Comparison of ENCODE assay signal across 8 cellular contexts in genomic region chrX:45743081-45743533, GRCh38.
A peak's percentile ranks its signal among the peaks of the same experiment; 100 is the strongest.
DNase-seq lines count a peak whose midpoint lies in the region; ATAC-seq, FAIRE-seq and TF ChIP-seq lines count a peak whose summit lies in the region.

No MANE protein-coding gene starts in this region.

- no peak overlapping the region for H2AFZ ChIP-seq in H1 (ENCODE audit: low read length)

- H2BK15ac ChIP-seq in H1 (ENCODE audit: low read length): no peak overlapping the region

- H3K4me1 ChIP-seq in H1 (replicated peaks in 1 of 4; ENCODE audit: control insufficient read depth in 3 of 4, insufficient read depth in 4 of 4, low read length in 3 of 4) (no peaks in the 10 kb centered on the region), upper lobe of right lung (peaks cover 3% of the 10 kb centered on the region)

- no peaks in the 10 kb centered on the region for H4K20me1 ChIP-seq in H1 (replicated peaks in 1 of 2; ENCODE audit: control insufficient read depth in 1 of 2, insufficient read depth in 2 of 2, low read length in 2 of 2)

- H2BK5ac ChIP-seq in H1 (ENCODE audit: low read depth, low read length): no peak overlapping the region

- POLR2A ChIA-PET in activated naive CD8-positive, alpha-beta T cell treated with anti-CD3 and anti-CD28 coated beads, Interleukin-2, amount 10 ng/mL, durations not matched to agents 7 days and 5 days (lab: Charles Lee): no interaction called here
- POLR2A ChIA-PET in H1 (lab: Charles Lee; ENCODE audit: partially characterized antibody): interaction anchor here (0.9 to 1.1 kb wide), 2 partner anchors 20 to 32 kb away, joined by 3 read pairs; no protein-coding TSS in a partner anchor

- no peak overlapping the region for H3K4me2 ChIP-seq in H1 (ENCODE audit: insufficient read depth in 1 of 2, low read depth in 2 of 2, low read length in 2 of 2)

- H3K27ac Mint-ChIP-seq in activated naive CD8-positive, alpha-beta T cell treated with anti-CD3 and anti-CD28 coated beads, Interleukin-2, amount 10 ng/mL, durations not matched to agents 7 days and 5 days: peak overlapping the region; percentile 25
- H3K27ac Mint-ChIP-seq in activated naive CD8-positive, alpha-beta T cell treated with anti-CD3 and anti-CD28 coated beads for 36 hours: no peak overlapping the region

- H2BK20ac ChIP-seq in H1 (ENCODE audit: low read length): no peak overlapping the region

- H3K23ac ChIP-seq in H1 (ENCODE audit: insufficient read length): no peak overlapping the region

- no peak overlapping the region for H2AK5ac ChIP-seq in H1 (ENCODE audit: low read depth, low read length)

- H3K9me3 ChIP-seq in H1 (ENCODE audit: insufficient read depth in 2 of 2, low read depth in 1 of 2, low read length in 1 of 2) (no peaks in the 10 kb centered on the region), upper lobe of right lung (no peaks in the 10 kb centered on the region)

- no peak for DNase-seq in activated naive CD8-positive, alpha-beta T cell treated with anti-CD3 and anti-CD28 coated beads, Interleukin-2, amount 10 ng/mL, durations not matched to agents 7 days and 5 days
- DNase-seq in activated naive CD8-positive, alpha-beta T cell treated with anti-CD3 and anti-CD28 coated beads for 36 hours: no peak
- DNase-seq in NCI-H69 (lab: John Stamatoyannopoulos, UW) (peak; percentile 2), H1 (ENCODE audit: low read depth in 1 of 2, low spot score in 2 of 2) (no peak), upper lobe of right lung (no peak), NCI-H1436 (lab: John Stamatoyannopoulos, UW) (no peak), DMS79 treated with DMSO at 0.1 percent for 48 hours (lab: John Stamatoyannopoulos, UW) (no peak)

- no peak overlapping the region for H4K91ac ChIP-seq in H1 (replicated peaks; ENCODE audit: insufficient read length, low read length)

- H2BK12ac ChIP-seq in H1 (ENCODE audit: low read depth, low read length): no peak overlapping the region

- TF ChIP-seq RAD21 in H1 (IDR thresholded peaks at IDR 0.05 in 1 of 2, conservative IDR thresholded peaks at IDR 0.05 in 1 of 2; ENCODE audit: low read depth in 2 of 2, low read length in 2 of 2): peak; percentile 26 to 47; a peak in 2 of 4 replicates

- H3K4me3 ChIP-seq in H1 (ENCODE audit: extremely low read depth in 1 of 4, insufficient read depth in 2 of 4, low read depth in 3 of 4, low read length in 4 of 4) (no peak overlapping the region), upper lobe of right lung (no peak overlapping the region)

- no peak overlapping the region for H3K9ac ChIP-seq in H1 (replicated peaks in 1 of 4; ENCODE audit: extremely low read depth in 1 of 4, low read depth in 3 of 4, low read length in 3 of 4)

- no peaks in the 10 kb centered on the region for H3K79me2 ChIP-seq in H1 (ENCODE audit: control insufficient read depth in 1 of 2, insufficient read depth in 2 of 2, low read length in 2 of 2)

- H3K27ac ChIP-seq in H1 (ENCODE audit: low read depth, low read length): no peak overlapping the region
- H3K27ac ChIP-seq in upper lobe of right lung: no peak overlapping the region

- no peak for TF ChIP-seq EP300 in H1 (IDR thresholded peaks at IDR 0.05; ENCODE audit: borderline replicate concordance in 1 of 2, low read depth in 2 of 2, low read length in 2 of 2)

- no peak overlapping the region for H3K4ac ChIP-seq in H1 (replicated peaks; ENCODE audit: insufficient read length, low read depth, low read length)

- TF ChIP-seq POLR2A in H1 (IDR thresholded peaks at IDR 0.05; ENCODE audit: control extremely low read depth in 1 of 2, low read depth in 2 of 2, low read length in 2 of 2): peak in 1 of 2 experiments; percentile 55; a peak in 1 of 3 replicates

- WGBS in H1 (ENCODE audit: extremely low coverage in 1 of 2, insufficient coverage in 1 of 2, insufficient read length in 1 of 2, insufficient replicate concordance in 2 of 2, low coverage in 1 of 2, low lambda C conversion rate in 2 of 2, missing lambda C conversion rate in 1 of 2), 2 experiments: 81% methylated on average over 4 of the region's 5 CpGs; no CpG with 5 or more reads in 1 of the 2 experiments

- H3K4me3 Mint-ChIP-seq in activated naive CD8-positive, alpha-beta T cell treated with anti-CD3 and anti-CD28 coated beads, Interleukin-2, amount 10 ng/mL, durations not matched to agents 7 days and 5 days: no peak overlapping the region
- no peak overlapping the region for H3K4me3 Mint-ChIP-seq in activated naive CD8-positive, alpha-beta T cell treated with anti-CD3 and anti-CD28 coated beads for 36 hours

- H3K14ac ChIP-seq in H1 (ENCODE audit: insufficient read length): no peak overlapping the region

- H3K23me2 ChIP-seq in H1 (ENCODE audit: low read depth, low read length): no peaks in the 10 kb centered on the region

- no peak overlapping the region for H2BK120ac ChIP-seq in H1 (replicated peaks; ENCODE audit: low read depth, low read length)

- H3K27me3 Mint-ChIP-seq in activated naive CD8-positive, alpha-beta T cell treated with anti-CD3 and anti-CD28 coated beads, Interleukin-2, amount 10 ng/mL, durations not matched to agents 7 days and 5 days: no peaks in the 10 kb centered on the region
- no peaks in the 10 kb centered on the region for H3K27me3 Mint-ChIP-seq in activated naive CD8-positive, alpha-beta T cell treated with anti-CD3 and anti-CD28 coated beads for 36 hours

- peak; percentile 50 for ATAC-seq in activated naive CD8-positive, alpha-beta T cell treated with anti-CD3 and anti-CD28 coated beads, Interleukin-2, amount 10 ng/mL, durations not matched to agents 7 days and 5 days (ENCODE audit: low read depth)
- ATAC-seq in upper lobe of right lung (peak; percentile 50), HG02678 (IDR thresholded peaks at IDR 0.05; ENCODE audit: unreplicated experiment) (no peak)

- peaks cover 3% of the 10 kb centered on the region for H3K4me1 Mint-ChIP-seq in activated naive CD8-positive, alpha-beta T cell treated with anti-CD3 and anti-CD28 coated beads, Interleukin-2, amount 10 ng/mL, durations not matched to agents 7 days and 5 days
- peaks cover 2% of the 10 kb centered on the region for H3K4me1 Mint-ChIP-seq in activated naive CD8-positive, alpha-beta T cell treated with anti-CD3 and anti-CD28 coated beads for 36 hours

- no peaks in the 10 kb centered on the region for H3K27me3 ChIP-seq in H1 (replicated peaks in 1 of 4; ENCODE audit: control insufficient read depth in 3 of 4, extremely low read depth in 1 of 4, insufficient read depth in 3 of 4, low read length in 3 of 4)
- H3K27me3 ChIP-seq in upper lobe of right lung: no peaks in the 10 kb centered on the region

- H3K18ac ChIP-seq in H1 (ENCODE audit: extremely low read depth, low read length): no peak overlapping the region

- no peaks in the 10 kb centered on the region for H3K9me3 Mint-ChIP-seq in activated naive CD8-positive, alpha-beta T cell treated with anti-CD3 and anti-CD28 coated beads, Interleukin-2, amount 10 ng/mL, durations not matched to agents 7 days and 5 days
- no peaks in the 10 kb centered on the region for H3K9me3 Mint-ChIP-seq in activated naive CD8-positive, alpha-beta T cell treated with anti-CD3 and anti-CD28 coated beads for 36 hours

- no peak overlapping the region for H4K8ac ChIP-seq in H1 (ENCODE audit: extremely low read depth, insufficient read depth, low read length)

- TF ChIP-seq CTCF in H1 (IDR thresholded peaks at IDR 0.05; ENCODE audit: control extremely low read depth in 1 of 3, insufficient read depth in 1 of 3, low read depth in 1 of 3, low read length in 3 of 3) (peak; percentile 9 to 50 (median 30); a peak in 3 of 4 replicates), upper lobe of right lung (IDR thresholded peaks at IDR 0.05) (no peak)

- peak; percentile 83 for FAIRE-seq in H1 (lab: Jason Lieb, UNC)

- intact Hi-C loops in upper lobe of right lung (cut with DNase I): no loop called here

- CTCF ChIA-PET in H1 (lab: Charles Lee; ENCODE audit: partially characterized antibody): interaction anchor here (1.0 kb wide), 1 partner anchor 28 kb away, joined by 3 read pairs; no protein-coding TSS in a partner anchor

- H3K36me3 Mint-ChIP-seq in activated naive CD8-positive, alpha-beta T cell treated with anti-CD3 and anti-CD28 coated beads, Interleukin-2, amount 10 ng/mL, durations not matched to agents 7 days and 5 days: peaks cover 17% of the 10 kb centered on the region
- peaks cover 33% of the 10 kb centered on the region for H3K36me3 Mint-ChIP-seq in activated naive CD8-positive, alpha-beta T cell treated with anti-CD3 and anti-CD28 coated beads for 36 hours

- peaks cover 0 to 33% (median 8%) of the 10 kb centered on the region in 4 experiments; a peak in 4 of 8 replicates for H3K36me3 ChIP-seq in H1 (ENCODE audit: control insufficient read depth in 2 of 4, insufficient read depth in 4 of 4, low read length in 3 of 4)
- peaks cover 7% of the 10 kb centered on the region for H3K36me3 ChIP-seq in upper lobe of right lung

- no peak overlapping the region for H4K5ac ChIP-seq in H1 (ENCODE audit: insufficient read length, low read depth, low read length)

- no peak overlapping the region for H3K56ac ChIP-seq in H1 (replicated peaks; ENCODE audit: insufficient read length, low read depth, low read length)

- H3K79me1 ChIP-seq in H1 (ENCODE audit: low read depth, low read length): no peaks in the 10 kb centered on the region

TF ChIP-seq in H1, 55 proteins besides CTCF, POLR2A, EP300 and RAD21 (continues in another document):
- TF ChIP-seq RFX5 (IDR thresholded peaks at IDR 0.05; ENCODE audit: borderline replicate concordance, low read depth, low read length) (no peak), GTF2F1 (IDR thresholded peaks at IDR 0.05; ENCODE audit: borderline replicate concordance, low read depth, low read length) (no peak), POLR2AphosphoS5 (IDR thresholded peaks at IDR 0.05; ENCODE audit: low read depth, low read length) (0 out of 2 replicates have a peak, but pooled peaks have one; percentile 16)
